In the genomic region with DNA sequence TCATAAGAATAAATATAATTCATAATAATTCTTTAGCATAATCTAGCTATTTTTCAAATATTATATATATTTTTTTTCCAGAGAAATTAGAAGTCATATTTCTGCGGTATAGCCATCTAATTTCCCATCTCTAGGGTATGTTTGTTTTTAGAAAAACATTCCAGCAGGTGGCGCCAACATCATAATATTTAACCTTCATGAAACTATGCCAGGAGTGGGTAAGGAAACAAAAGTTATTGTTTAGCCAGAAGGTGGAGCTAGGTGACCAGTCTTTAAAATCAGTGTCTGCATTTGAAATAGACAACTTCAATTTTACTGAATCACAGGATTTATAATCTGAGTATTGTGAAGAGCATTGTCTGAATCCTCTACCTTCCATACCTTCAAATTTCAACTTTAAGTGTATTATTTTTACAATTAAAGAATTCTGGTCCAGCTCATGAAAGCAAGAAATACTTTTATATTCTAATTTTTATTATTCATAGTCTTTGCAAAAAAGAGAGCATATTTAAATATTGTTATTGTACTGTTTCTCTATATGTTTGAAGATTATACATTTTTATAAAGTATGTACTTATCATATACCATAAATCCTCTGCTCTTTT, we compare ENCODE assay signal across 7 cellular contexts. TPM values are rescaled to one million over a fixed set of nuclear protein-coding genes. Genes with fewer than 3 reads are reported as not detected.
DNase-seq lines count a peak whose midpoint lies in the region; ATAC-seq and TF ChIP-seq lines count a peak whose summit lies in the region.

No MANE protein-coding gene starts in this region.

- H3K27me3 ChIP-seq in SJSA1 (replicated peaks), result no peaks in the 10 kb centered on the region

- TF ChIP-seq CTCF in GM13977 (IDR thresholded peaks at IDR 0.05; ENCODE audit: extremely low read depth, insufficient read depth, missing control alignments), result peak; percentile 78
- peak; percentile 55 for TF ChIP-seq CTCF in NB4 (IDR thresholded peaks at IDR 0.05; ENCODE audit: low read depth, low read length)

- H3K4me3 ChIP-seq in NB4 (ENCODE audit: low read depth, low read length), result no peak overlapping the region
- no peak overlapping the region for H3K4me3 ChIP-seq in SJSA1

- no peak overlapping the region for H3K27ac ChIP-seq in SJSA1

- H3K9me3 ChIP-seq in SJSA1 (replicated peaks), result no peaks in the 10 kb centered on the region

- no peak for TF ChIP-seq POLR2A in NB4 (IDR thresholded peaks at IDR 0.05; ENCODE audit: extremely low read depth, insufficient read length)

- in situ Hi-C loops in GM13977 (cut with MboI; ENCODE audit: low pct_unique_long_range_greater_than_20kb, low sequenced_read_pairs, unreplicated experiment), result no loop called here

- H3K4me1 ChIP-seq in SJSA1 (replicated peaks), result no peaks in the 10 kb centered on the region

- DNase-seq in GM13977 (ENCODE audit: low spot score), result peak; percentile 57
- DNase-seq in NB4 (ENCODE audit: low read depth), result peak; percentile 79
- peak; percentile 48 to 65 for DNase-seq in SJSA1 (ENCODE audit: low read depth in 1 of 2, low spot score in 2 of 2)
- DNase-seq in activated naive CD4-positive, alpha-beta T cell (lab: John Stamatoyannopoulos, UW), result peak in 3 of 4 experiments; percentile 2 to 17 (median 15)
- DNase-seq in glomerular endothelial cell (ENCODE audit: extremely low read depth, low read depth, low spot score), result peak; percentile 80
- peak; percentile 50 for DNase-seq in pulmonary artery endothelial cell (ENCODE audit: low read depth, low spot score)

- H3K36me3 ChIP-seq in SJSA1, result no peaks in the 10 kb centered on the region

- ATAC-seq in HG02642 (IDR thresholded peaks at IDR 0.05; ENCODE audit: poor library complexity, unreplicated experiment), result peak; percentile 100

RNA-seq across cellular contexts. Expression of a gene that starts 15.7 kb away (rescaled TPM):
- not detected in 2 replicates for total RNA-seq in SJSA1 (2014; rRNA removed; shearing (Covaris generic))
- total RNA-seq in glomerular endothelial cell, result not detected in 2 replicates
- not detected in 2 replicates for total RNA-seq in pulmonary artery endothelial cell

RNA-seq across cellular contexts. Expression of a gene that starts 46.4 kb away (rescaled TPM):
- 9.9 and 14.2 TPM in 2 replicates for total RNA-seq in SJSA1 (2014; rRNA removed; shearing (Covaris generic))
- 21.7 and 23.6 TPM in 2 replicates for total RNA-seq in glomerular endothelial cell
- 15.8 and 23.6 TPM in 2 replicates for total RNA-seq in pulmonary artery endothelial cell

Comparison
In these comparisons a context has a peak if more than half of its experiments do, and no peak if none do; other contexts are left out.
1. DNase-seq: peak in every context shown above with its lines; median percentile 80 in glomerular endothelial cell; 79 in NB4; 57 in GM13977; 56 in SJSA1; 50 in pulmonary artery endothelial cell; 15 in activated naive CD4-positive, alpha-beta T cell.